In genomic region chr10:58065529-58065815, GRCh38 we compare ENCODE assay signal across 16 cellular contexts.
"Had no signal": no experiment of that assay in that cellular context is flagged by ENCODE, and none has a peak within 500 bp of the region (broad histone marks: within the 10 kb centered on the region; RNA-seq: fewer than 3 reads in every experiment).

No MANE protein-coding gene starts in this region.

- H3K36me3 ChIP-seq: neutrophil, pancreas, sigmoid colon, spleen, tibial artery, uterus had no signal

- H3K4me3 ChIP-seq: pancreas, sigmoid colon, spleen, tibial artery, uterus had no signal

- H3K9me3 ChIP-seq: neutrophil, pancreas, sigmoid colon, spleen, tibial artery, uterus had no signal

- H3K4me1 Mint-ChIP-seq: activated naive CD8-positive, alpha-beta T cell treated with anti-CD3 and anti-CD28 coated beads for 36 hours; memory B cell; naive thymus-derived CD8-positive, alpha-beta T cell had no signal

- H3K27me3 ChIP-seq: neutrophil, pancreas, sigmoid colon, tibial artery, uterus had no signal

- H3K4me1 ChIP-seq: pancreas, sigmoid colon, spleen, tibial artery, uterus had no signal

- H3K36me3 Mint-ChIP-seq: activated naive CD8-positive, alpha-beta T cell treated with anti-CD3 and anti-CD28 coated beads for 36 hours; memory B cell; naive thymus-derived CD8-positive, alpha-beta T cell; WTC11 had no signal

- H3K4me3 Mint-ChIP-seq: activated CD4-positive, alpha-beta T cell treated with anti-CD3 and anti-CD28 coated beads for 36 hours; activated naive CD8-positive, alpha-beta T cell treated with anti-CD3 and anti-CD28 coated beads for 36 hours; activated T-helper 1 cell treated with anti-CD3 and anti-CD28 coated beads, Interleukin-12 subunit alpha, Interleukin-12 subunit beta, Interleukin-2, Interleukin-4 antibody, amounts not matched to agents 30 ng/mL and 10 ng/mL and 1 ng/mL, durations not matched to agents 14 hours and 24 hours and 36 hours; memory B cell; naive thymus-derived CD8-positive, alpha-beta T cell; WTC11 had no signal

- H3K9me3 Mint-ChIP-seq: activated naive CD8-positive, alpha-beta T cell treated with anti-CD3 and anti-CD28 coated beads for 36 hours; activated T-helper 1 cell treated with anti-CD3 and anti-CD28 coated beads, Interleukin-12 subunit alpha, Interleukin-12 subunit beta, Interleukin-2, Interleukin-4 antibody, amounts not matched to agents 30 ng/mL and 10 ng/mL and 1 ng/mL, durations not matched to agents 14 hours and 24 hours and 36 hours; memory B cell; naive thymus-derived CD8-positive, alpha-beta T cell had no signal

- H3K27ac Mint-ChIP-seq: activated CD4-positive, alpha-beta T cell treated with anti-CD3 and anti-CD28 coated beads for 36 hours; activated naive CD8-positive, alpha-beta T cell treated with anti-CD3 and anti-CD28 coated beads for 36 hours; activated T-helper 1 cell treated with anti-CD3 and anti-CD28 coated beads, Interleukin-12 subunit alpha, Interleukin-12 subunit beta, Interleukin-2, Interleukin-4 antibody, amounts not matched to agents 30 ng/mL and 10 ng/mL and 1 ng/mL, durations not matched to agents 14 hours and 24 hours and 36 hours; memory B cell; naive thymus-derived CD8-positive, alpha-beta T cell had no signal

- ATAC-seq: activated CD4-positive, alpha-beta T cell treated with anti-CD3 and anti-CD28 coated beads for 36 hours; naive thymus-derived CD8-positive, alpha-beta T cell had no signal

- DNase-seq: activated CD4-positive, alpha-beta T cell treated with anti-CD3 and anti-CD28 coated beads for 36 hours; activated CD4-positive, alpha-beta T cell treated with anti-CD3 and anti-CD28 coated beads, Interleukin-2, amount 50 U/mL, for 48 hours; activated gamma-delta T cell treated with Interleukin-2 at 50 U/mL for 16 hours; activated naive CD8-positive, alpha-beta T cell treated with anti-CD3 and anti-CD28 coated beads for 36 hours; sigmoid colon; spleen; stimulated activated naive CD4-positive, alpha-beta T cell treated with Interleukin-2 at 50 U/mL for 16 hours; T-helper 2 cell; tibial artery; uterus had no signal

- H3K27ac ChIP-seq: neutrophil, pancreas, sigmoid colon, spleen, tibial artery, uterus had no signal
